8 cellular contexts compared by ENCODE assay signal in the genomic region with DNA sequence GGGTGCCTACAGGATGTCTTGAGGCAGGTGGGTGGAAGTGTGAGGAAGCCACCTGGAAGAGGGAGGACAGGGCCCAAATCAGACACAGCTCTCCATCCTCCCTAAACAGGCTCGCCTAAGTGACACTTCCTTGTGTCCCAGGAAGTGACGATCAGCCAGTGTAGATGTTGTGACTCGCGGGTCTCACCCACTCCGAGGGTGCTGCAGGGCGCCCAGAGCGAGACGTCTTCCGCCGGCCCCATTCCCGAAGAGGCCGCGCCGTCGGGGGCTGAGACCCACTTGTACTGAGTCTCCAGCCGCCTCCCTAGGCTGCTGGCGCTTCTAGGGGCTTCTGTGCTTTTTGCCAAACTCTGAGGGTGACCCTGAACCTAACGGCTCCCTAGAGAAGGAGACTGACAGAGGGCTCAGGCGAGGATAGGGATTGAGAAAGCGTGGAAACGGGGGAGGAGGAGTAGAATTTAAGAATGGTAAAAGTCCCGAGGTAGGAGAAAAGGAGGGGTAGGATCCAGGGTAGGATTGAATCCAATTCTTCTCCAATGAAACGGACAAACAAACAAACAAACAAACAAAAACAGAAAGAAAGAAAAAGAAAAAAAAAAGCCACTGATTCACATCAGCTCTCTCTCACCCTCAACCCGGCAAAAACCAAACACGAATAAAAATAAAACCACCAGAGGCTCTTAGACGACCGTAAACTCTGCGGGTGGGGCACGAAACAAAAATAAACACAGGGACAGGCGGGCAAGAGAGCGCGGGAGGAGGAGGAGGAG. TPM values are rescaled to one million over a fixed set of nuclear protein-coding genes. Genes with fewer than 3 reads are reported as not detected.
DNase-seq lines count a peak whose midpoint lies in the region; ATAC-seq, FAIRE-seq and TF ChIP-seq lines count a peak whose summit lies in the region.

No MANE protein-coding gene starts in this region.

- H3K4me3 ChIP-seq in OCI-LY1 (ENCODE audit: low read depth, low read length, poor library complexity, severe bottlenecking) = peak overlapping the region; percentile 58
- H3K4me3 ChIP-seq in HepG2 (replicated peaks in 1 of 3; ENCODE audit: insufficient read depth in 1 of 3, low read depth in 2 of 3, low read length in 3 of 3) = peak overlapping the region in 2 of 3 experiments; percentile 31 to 69; a peak in 4 of 6 replicates
- peak overlapping the region; percentile 84 to 95 (median 89) for H3K4me3 ChIP-seq in subcutaneous abdominal adipose tissue (ENCODE audit: low read depth in 1 of 5, low read length in 5 of 5)

- H3K9me2 ChIP-seq in OCI-LY1 (ENCODE audit: low read depth, low read length) = no peaks in the 10 kb centered on the region

- intact Hi-C loops in CD4-positive, alpha-beta T cell (cut with DNase I, micrococcal nuclease) = no loop called here
- intact Hi-C loops in HepG2 (cut with micrococcal nuclease; ENCODE audit: unreplicated experiment) = loop anchor here (5.0 kb wide), 1 partner anchor 310 kb away; no protein-coding TSS in a partner anchor

- H2AFZ ChIP-seq in OCI-LY1 (ENCODE audit: low read length) = no peak overlapping the region
- H2AFZ ChIP-seq in HepG2 (ENCODE audit: low read length) = no peak overlapping the region

- no peaks in the 10 kb centered on the region for H3K9me3 Mint-ChIP-seq in CD4-positive, alpha-beta T cell

- TF ChIP-seq POLR2A in HepG2 (IDR thresholded peaks at IDR 0.05; ENCODE audit: insufficient read depth in 1 of 2, low read depth in 2 of 2, low read length in 2 of 2) = no peak

- no peaks in the 10 kb centered on the region for H3K36me3 Mint-ChIP-seq in CD4-positive, alpha-beta T cell (ENCODE audit: low read depth)

- TF ChIP-seq CTCF in CD4-positive, alpha-beta T cell (IDR thresholded peaks at IDR 0.05) = no peak
- TF ChIP-seq CTCF in OCI-LY1 (IDR thresholded peaks at IDR 0.05; ENCODE audit: low read length) = no peak
- TF ChIP-seq CTCF in HepG2 (CRISPR knock-in tag; IDR thresholded peaks at IDR 0.05) = no peak

- peak in 1 of 10 experiments; percentile 0 for DNase-seq in CD4-positive, alpha-beta T cell
- DNase-seq in dedifferentiated amniotic fluid mesenchymal stem cell (ENCODE audit: extremely low spot score) = peak; percentile 17
- no peak for DNase-seq in HepG2 (ENCODE audit: low spot score)
- DNase-seq in A172 (ENCODE audit: low spot score) = no peak

- TF ChIP-seq EP300 in HepG2 (IDR thresholded peaks at IDR 0.05; ENCODE audit: low read depth in 2 of 2, low read length in 2 of 2) = no peak
- TF ChIP-seq EP300 in HepG2 (CRISPR knock-in tag; IDR thresholded peaks at IDR 0.05; ENCODE audit: borderline replicate concordance) = no peak

- no peak for ATAC-seq in CD4-positive, alpha-beta T cell (ENCODE audit: poor library complexity)
- ATAC-seq in GM21515 (IDR thresholded peaks at IDR 0.05; ENCODE audit: unreplicated experiment) = peak; percentile 44
- no peak for ATAC-seq in HepG2
- no peak for ATAC-seq in HG02623 (IDR thresholded peaks at IDR 0.05; ENCODE audit: unreplicated experiment)

- no peaks in the 10 kb centered on the region for H4K20me1 ChIP-seq in OCI-LY1 (ENCODE audit: insufficient read depth, low read length)
- no peaks in the 10 kb centered on the region for H4K20me1 ChIP-seq in HepG2 (ENCODE audit: insufficient read depth, low read length)

- in situ Hi-C loops in HepG2 (cut with HindIII; ENCODE audit: extremely low pct_ligation_motif_present, low pct_unique_long_range_greater_than_20kb) = loop anchor here (25.0 kb wide), 1 partner anchor 260 kb away; a partner anchor contains a TSS

- H3K4me1 ChIP-seq in OCI-LY1 (ENCODE audit: insufficient read depth, low read length, severe bottlenecking) = peaks cover 6% of the 10 kb centered on the region
- H3K4me1 ChIP-seq in HepG2 (ENCODE audit: insufficient read depth, low read length) = peaks cover 7% of the 10 kb centered on the region
- peaks cover 0 to 45% (median 26%) of the 10 kb centered on the region in 5 donors for H3K4me1 ChIP-seq in subcutaneous abdominal adipose tissue (ENCODE audit: control insufficient read depth in 5 of 5, insufficient read depth in 5 of 5, low read length in 5 of 5)

- FAIRE-seq in HepG2 (lab: Jason Lieb, UNC) = no peak

- H3K4me3 Mint-ChIP-seq in CD4-positive, alpha-beta T cell = peak overlapping the region; percentile 85

- H3K27ac ChIP-seq in CD4-positive, alpha-beta T cell (ENCODE audit: low read depth, low read length) = no peak overlapping the region
- no peak overlapping the region for H3K27ac ChIP-seq in OCI-LY1 (ENCODE audit: low read depth, low read length, poor library complexity, severe bottlenecking)
- no peak overlapping the region for H3K27ac ChIP-seq in HepG2 (ENCODE audit: extremely low read length, insufficient read depth, low read length)
- peak overlapping the region; percentile 82 for H3K27ac ChIP-seq in subcutaneous abdominal adipose tissue (ENCODE audit: low read depth, low read length)

- H3K36me3 ChIP-seq in OCI-LY1 (ENCODE audit: insufficient read depth, low read length) (no peaks in the 10 kb centered on the region), HepG2 (replicated peaks in 1 of 2; ENCODE audit: control insufficient read depth in 1 of 2, insufficient read depth in 2 of 2, low read length in 2 of 2) (no peaks in the 10 kb centered on the region), subcutaneous abdominal adipose tissue (ENCODE audit: control insufficient read depth in 5 of 5, insufficient read depth in 5 of 5, low read length in 5 of 5) (no peaks in the 10 kb centered on the region)

- H3F3A ChIP-seq in OCI-LY1 (ENCODE audit: insufficient read depth, low read length) = no peaks in the 10 kb centered on the region

- H3K9me3 ChIP-seq in CD4-positive, alpha-beta T cell (ENCODE audit: control insufficient read depth, low read length) = no peaks in the 10 kb centered on the region
- H3K9me3 ChIP-seq in OCI-LY1 (ENCODE audit: low read length) = no peaks in the 10 kb centered on the region
- H3K9me3 ChIP-seq in HepG2 (ENCODE audit: low read length) = no peaks in the 10 kb centered on the region
- H3K9me3 ChIP-seq in subcutaneous abdominal adipose tissue (ENCODE audit: control insufficient read depth in 5 of 5, low read length in 5 of 5) = no peaks in the 10 kb centered on the region

- no TSS peak for BruUV-seq in HepG2 (replicated peaks; lab: Mats Ljungman, UMichigan)

- no peak overlapping the region for H3K9ac ChIP-seq in OCI-LY1 (ENCODE audit: low read length)
- H3K9ac ChIP-seq in HepG2 (ENCODE audit: insufficient read depth, low read depth, low read length) = no peak overlapping the region
- peak overlapping the region; percentile 68 to 90 (median 82) for H3K9ac ChIP-seq in subcutaneous abdominal adipose tissue (ENCODE audit: low read length in 5 of 5)

- no peak for TF ChIP-seq RAD21 in HepG2 (CRISPR knock-in tag; IDR thresholded peaks at IDR 0.05)

- POLR2A ChIA-PET in CD4-positive, alpha-beta T cell (lab: Charles Lee) = no interaction called here
- POLR2A ChIA-PET in HepG2 (lab: Yijun Ruan, JAX) = no interaction called here

- H3K79me2 ChIP-seq in OCI-LY1 (ENCODE audit: insufficient read depth, low read length) = no peaks in the 10 kb centered on the region
- H3K79me2 ChIP-seq in HepG2 (ENCODE audit: insufficient read depth, low read length) = no peaks in the 10 kb centered on the region

- WGBS in HepG2 (ENCODE audit: low lambda C conversion rate) = 29% methylated on average over 29 of the region's 32 CpGs

- peaks cover 76% of the 10 kb centered on the region for H3K27me3 Mint-ChIP-seq in CD4-positive, alpha-beta T cell

- no peak overlapping the region for H3K27ac Mint-ChIP-seq in CD4-positive, alpha-beta T cell

- H3K27me3 ChIP-seq in CD4-positive, alpha-beta T cell (ENCODE audit: control insufficient read depth, insufficient read depth, low read length) = peaks cover 61% of the 10 kb centered on the region
- H3K27me3 ChIP-seq in OCI-LY1 (ENCODE audit: insufficient read depth, low read length) (no peaks in the 10 kb centered on the region), HepG2 (ENCODE audit: control insufficient read depth in 1 of 2, insufficient read depth in 2 of 2, low read length in 2 of 2) (peaks cover 5 to 39% of the 10 kb centered on the region in 2 experiments; a peak in 4 of 5 replicates), subcutaneous abdominal adipose tissue (ENCODE audit: control insufficient read depth in 5 of 5, insufficient read depth in 4 of 5, low read length in 5 of 5) (no peaks in the 10 kb centered on the region)

- H3K4me1 Mint-ChIP-seq in CD4-positive, alpha-beta T cell (ENCODE audit: low read depth) = peaks cover 10% of the 10 kb centered on the region

- CTCF ChIA-PET in CD4-positive, alpha-beta T cell (lab: Charles Lee) = no interaction called here
- CTCF ChIA-PET in HepG2 (lab: Yijun Ruan, JAX; ENCODE audit: low intra/inter-chr PET ratio, low total read pairs) = no interaction called here

- H3K4me2 ChIP-seq in OCI-LY1 (ENCODE audit: low read length) (peak overlapping the region; percentile 67), HepG2 (ENCODE audit: low read depth, low read length) (peak overlapping the region; percentile 83)

TF ChIP-seq in HepG2, 621 proteins besides CTCF, POLR2A, EP300 and RAD21 (continues in another document):
- TF ChIP-seq GABPB1 (CRISPR knock-in tag; IDR thresholded peaks at IDR 0.05) (peak; percentile 17; the same call in 1 of the 2 replicates), ZNF263 (CRISPR knock-in tag; IDR thresholded peaks at IDR 0.05) (peak; percentile 62)

RNA-seq across cellular contexts. Expression of a gene that starts 0.5 kb away (rescaled TPM):
- not detected for total RNA-seq in CD4-positive, alpha-beta T cell
- not detected in 2 replicates for total RNA-seq in HepG2 (2016; rRNA removed; fragmentation: Illumina TruSeq; extraction: Trizol)
- total RNA-seq in HepG2 (2016; cell fraction: cytosol; rRNA removed; fragmentation: Illumina TruSeq; extraction: Trizol; ENCODE audit: low read depth) = not detected in 2 replicates
- total RNA-seq in HepG2 (2016; cell fraction: insoluble cytoplasmic fraction; rRNA removed; fragmentation: Illumina TruSeq; extraction: Trizol) = not detected in 2 replicates
- total RNA-seq in HepG2 (2016; cell fraction: membrane; rRNA removed; fragmentation: Illumina TruSeq; extraction: Trizol) = not detected in 2 replicates
- total RNA-seq in HepG2 (2016; cell fraction: nucleus; rRNA removed; fragmentation: Illumina TruSeq; extraction: Trizol) = not detected in 2 replicates
- polyA plus RNA-seq in HepG2 (2011; rRNA removed) = not detected in 2 replicates
- polyA plus RNA-seq in HepG2 (2011; cell fraction: cytosol; rRNA removed) = not detected in 2 replicates
- polyA plus RNA-seq in HepG2 (2011; cell fraction: nucleus; rRNA removed) = not detected in 2 replicates
- polyA plus RNA-seq in HepG2 (2012) = not detected in 2 replicates
- not detected in 2 replicates for polyA plus RNA-seq in HepG2 (2016; cell fraction: cytosol; fragmentation: Illumina TruSeq; extraction: Trizol; ENCODE audit: low read depth)
- polyA plus RNA-seq in HepG2 (2016; cell fraction: insoluble cytoplasmic fraction; fragmentation: Illumina TruSeq; extraction: Trizol; ENCODE audit: low read depth) = not detected in 2 replicates
- not detected in 2 replicates for polyA plus RNA-seq in HepG2 (2016; cell fraction: membrane; fragmentation: Illumina TruSeq; extraction: Trizol; ENCODE audit: low read depth)
- not detected in 2 replicates for polyA plus RNA-seq in HepG2 (2016; cell fraction: nucleus; fragmentation: Illumina TruSeq; extraction: Trizol; ENCODE audit: insufficient read depth, low read depth)
- polyA minus RNA-seq in HepG2 (2011; rRNA and poly(A)+ RNA removed; ENCODE audit: low replicate concordance) = 3.7 TPM in 1 of 2 replicates, not detected in the other
- not detected in 2 replicates for polyA minus RNA-seq in HepG2 (2011; cell fraction: cytosol; rRNA and poly(A)+ RNA removed)
- not detected in 2 replicates for polyA minus RNA-seq in HepG2 (2011; cell fraction: nucleus; rRNA and poly(A)+ RNA removed)
- total RNA-seq in A172 (2014; rRNA removed; shearing (Covaris generic)) = 0.34 and 1.2 TPM in 2 replicates

Comparison
In these comparisons a context has a peak if more than half of its experiments do, and no peak if none do; other contexts are left out.
1. H3K9ac ChIP-seq: peak in subcutaneous abdominal adipose tissue (5 of 5); none in OCI-LY1 (single experiment) and HepG2 (single experiment).
2. Peak in every context shown above with its lines, with median percentiles within 50 percentile points of each other: H3K4me3 ChIP-seq.